In the genomic region with DNA sequence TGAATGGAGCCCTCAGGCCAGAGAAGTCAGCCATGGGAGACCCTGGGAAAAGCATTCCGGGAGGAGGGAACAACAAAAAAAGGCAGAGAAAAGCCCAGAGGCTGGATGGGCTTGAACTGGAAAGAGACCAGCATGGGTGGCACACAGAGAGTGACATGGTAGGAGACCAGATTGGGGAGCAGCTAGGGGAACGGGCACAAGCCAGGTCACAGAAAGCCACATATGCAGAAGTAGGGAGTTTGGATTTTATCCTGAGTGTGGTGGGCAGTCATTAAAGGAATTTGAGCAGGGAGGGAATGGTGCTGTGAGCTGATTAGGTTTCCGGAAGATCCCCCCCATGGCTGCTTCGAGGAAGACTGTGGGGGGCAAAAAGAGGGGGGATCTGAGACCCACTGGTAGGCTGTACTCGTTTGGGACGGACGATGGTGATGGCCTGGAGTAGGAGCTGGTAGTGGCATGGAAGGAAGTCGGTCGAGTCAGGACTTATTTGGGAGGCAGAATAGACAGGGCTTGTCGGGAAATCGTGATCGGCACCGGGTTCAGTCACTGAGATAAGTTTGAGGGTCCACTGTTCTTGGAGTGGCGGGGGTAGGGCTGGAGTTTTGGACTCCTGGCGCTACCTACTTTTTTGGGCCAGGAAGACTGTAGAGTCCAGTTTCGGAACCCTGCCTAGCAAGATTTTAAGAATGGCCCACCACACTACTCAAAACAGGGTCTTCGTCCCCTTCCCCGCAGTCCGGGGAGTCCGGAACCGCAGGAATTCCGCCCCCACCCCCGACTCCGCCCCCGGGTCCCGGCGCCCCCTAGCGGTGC, we compare ENCODE assay signal across 1 cellular context.
TF ChIP-seq lines count a peak whose summit lies in the region.

No MANE protein-coding gene starts in this region.

TF ChIP-seq in HepG2, 621 proteins besides CTCF, POLR2A, EP300 and RAD21 (continues in another document):
- TF ChIP-seq FOXO4 (CRISPR knock-in tag; conservative IDR thresholded peaks at IDR 0.05) (no peak), ZNF24 (IDR thresholded peaks at IDR 0.05) (no peak), ZNF407 (CRISPR knock-in tag; IDR thresholded peaks at IDR 0.05; ENCODE audit: not compliant biosample characterization) (peak; percentile 4), TCF7 (IDR thresholded peaks at IDR 0.05; ENCODE audit: low read depth) (no peak), AGO1 (IDR thresholded peaks at IDR 0.05; ENCODE audit: low read depth, low read length, poor library complexity, severe bottlenecking) (no peak), JUNB (CRISPR knock-in tag; IDR thresholded peaks at IDR 0.05; ENCODE audit: borderline replicate concordance) (no peak), REPIN1 (CRISPR knock-in tag; IDR thresholded peaks at IDR 0.05; ENCODE audit: borderline replicate concordance, low read depth) (no peak), SPEN (CRISPR knock-in tag; IDR thresholded peaks at IDR 0.05; ENCODE audit: low read depth) (no peak), DMAP1 (CRISPR knock-in tag; IDR thresholded peaks at IDR 0.05) (0 out of 2 replicates have a peak, but pooled peaks have one; percentile 10), YY1 (IDR thresholded peaks at IDR 0.05; ENCODE audit: insufficient read depth, insufficient replicate concordance, low read depth, low read length) (no peak), ZNF343 (CRISPR knock-in tag; IDR thresholded peaks at IDR 0.05) (no peak), ZNF274 (CRISPR knock-in tag; IDR thresholded peaks at IDR 0.05) (no peak), ATF1 (CRISPR knock-in tag; IDR thresholded peaks at IDR 0.05) (no peak), ZNF761 (CRISPR knock-in tag; conservative IDR thresholded peaks at IDR 0.05) (no peak), NR2F6 (IDR thresholded peaks at IDR 0.05) (no peak), NR2F6 (CRISPR knock-in tag; IDR thresholded peaks at IDR 0.05) (no peak), KAT7 (CRISPR knock-in tag; IDR thresholded peaks at IDR 0.05; ENCODE audit: borderline replicate concordance) (peak; percentile 23; the same call in 1 of the 2 replicates), AGO2 (optimal IDR thresholded peaks at IDR 0.05; ENCODE audit: low read depth, low read length) (no peak), NFE2 (CRISPR knock-in tag; IDR thresholded peaks at IDR 0.05) (no peak), BRD4 (CRISPR knock-in tag; IDR thresholded peaks at IDR 0.05) (no peak), ZNF556 (CRISPR knock-in tag; IDR thresholded peaks at IDR 0.05; ENCODE audit: borderline replicate concordance) (no peak), ZNF615 (CRISPR knock-in tag; IDR thresholded peaks at IDR 0.05; ENCODE audit: borderline replicate concordance) (no peak), ZNF746 (CRISPR knock-in tag; IDR thresholded peaks at IDR 0.05) (no peak), ZNF33A (CRISPR knock-in tag; IDR thresholded peaks at IDR 0.05; ENCODE audit: borderline replicate concordance) (no peak), SMARCC2 (IDR thresholded peaks at IDR 0.05) (no peak), LCORL (IDR thresholded peaks at IDR 0.05) (no peak), LCORL (CRISPR knock-in tag; IDR thresholded peaks at IDR 0.05) (0 out of 2 replicates have a peak, but pooled peaks have one; percentile 8), PRDM10 (CRISPR knock-in tag; IDR thresholded peaks at IDR 0.05; ENCODE audit: low read depth) (no peak), HNRNPLL (IDR thresholded peaks at IDR 0.05; ENCODE audit: low read depth, low read length, poor library complexity, severe bottlenecking) (no peak)
- TF ChIP-seq, protein P1, sequence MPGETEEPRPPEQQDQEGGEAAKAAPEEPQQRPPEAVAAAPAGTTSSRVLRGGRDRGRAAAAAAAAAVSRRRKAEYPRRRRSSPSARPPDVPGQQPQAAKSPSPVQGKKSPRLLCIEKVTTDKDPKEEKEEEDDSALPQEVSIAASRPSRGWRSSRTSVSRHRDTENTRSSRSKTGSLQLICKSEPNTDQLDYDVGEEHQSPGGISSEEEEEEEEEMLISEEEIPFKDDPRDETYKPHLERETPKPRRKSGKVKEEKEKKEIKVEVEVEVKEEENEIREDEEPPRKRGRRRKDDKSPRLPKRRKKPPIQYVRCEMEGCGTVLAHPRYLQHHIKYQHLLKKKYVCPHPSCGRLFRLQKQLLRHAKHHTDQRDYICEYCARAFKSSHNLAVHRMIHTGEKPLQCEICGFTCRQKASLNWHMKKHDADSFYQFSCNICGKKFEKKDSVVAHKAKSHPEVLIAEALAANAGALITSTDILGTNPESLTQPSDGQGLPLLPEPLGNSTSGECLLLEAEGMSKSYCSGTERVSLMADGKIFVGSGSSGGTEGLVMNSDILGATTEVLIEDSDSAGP (CRISPR knock-in tag; IDR thresholded peaks at IDR 0.05; ENCODE audit: borderline replicate concordance) = no peak
- TF ChIP-seq, protein P2, sequence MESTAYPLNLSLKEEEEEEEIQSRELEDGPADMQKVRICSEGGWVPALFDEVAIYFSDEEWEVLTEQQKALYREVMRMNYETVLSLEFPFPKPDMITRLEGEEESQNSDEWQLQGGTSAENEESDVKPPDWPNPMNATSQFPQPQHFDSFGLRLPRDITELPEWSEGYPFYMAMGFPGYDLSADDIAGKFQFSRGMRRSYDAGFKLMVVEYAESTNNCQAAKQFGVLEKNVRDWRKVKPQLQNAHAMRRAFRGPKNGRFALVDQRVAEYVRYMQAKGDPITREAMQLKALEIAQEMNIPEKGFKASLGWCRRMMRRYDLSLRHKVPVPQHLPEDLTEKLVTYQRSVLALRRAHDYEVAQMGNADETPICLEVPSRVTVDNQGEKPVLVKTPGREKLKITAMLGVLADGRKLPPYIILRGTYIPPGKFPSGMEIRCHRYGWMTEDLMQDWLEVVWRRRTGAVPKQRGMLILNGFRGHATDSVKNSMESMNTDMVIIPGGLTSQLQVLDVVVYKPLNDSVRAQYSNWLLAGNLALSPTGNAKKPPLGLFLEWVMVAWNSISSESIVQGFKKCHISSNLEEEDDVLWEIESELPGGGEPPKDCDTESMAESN (CRISPR knock-in tag; conservative IDR thresholded peaks at IDR 0.05) = no peak
- TF ChIP-seq, protein P3, sequence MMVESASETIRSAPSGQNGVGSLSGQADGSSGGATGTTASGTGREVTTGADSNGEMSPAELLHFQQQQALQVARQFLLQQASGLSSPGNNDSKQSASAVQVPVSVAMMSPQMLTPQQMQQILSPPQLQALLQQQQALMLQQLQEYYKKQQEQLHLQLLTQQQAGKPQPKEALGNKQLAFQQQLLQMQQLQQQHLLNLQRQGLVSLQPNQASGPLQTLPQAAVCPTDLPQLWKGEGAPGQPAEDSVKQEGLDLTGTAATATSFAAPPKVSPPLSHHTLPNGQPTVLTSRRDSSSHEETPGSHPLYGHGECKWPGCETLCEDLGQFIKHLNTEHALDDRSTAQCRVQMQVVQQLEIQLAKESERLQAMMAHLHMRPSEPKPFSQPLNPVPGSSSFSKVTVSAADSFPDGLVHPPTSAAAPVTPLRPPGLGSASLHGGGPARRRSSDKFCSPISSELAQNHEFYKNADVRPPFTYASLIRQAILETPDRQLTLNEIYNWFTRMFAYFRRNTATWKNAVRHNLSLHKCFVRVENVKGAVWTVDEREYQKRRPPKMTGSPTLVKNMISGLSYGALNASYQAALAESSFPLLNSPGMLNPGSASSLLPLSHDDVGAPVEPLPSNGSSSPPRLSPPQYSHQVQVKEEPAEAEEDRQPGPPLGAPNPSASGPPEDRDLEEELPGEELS (CRISPR knock-in tag; IDR thresholded peaks at IDR 0.05) = no peak
- TF ChIP-seq, protein P4, sequence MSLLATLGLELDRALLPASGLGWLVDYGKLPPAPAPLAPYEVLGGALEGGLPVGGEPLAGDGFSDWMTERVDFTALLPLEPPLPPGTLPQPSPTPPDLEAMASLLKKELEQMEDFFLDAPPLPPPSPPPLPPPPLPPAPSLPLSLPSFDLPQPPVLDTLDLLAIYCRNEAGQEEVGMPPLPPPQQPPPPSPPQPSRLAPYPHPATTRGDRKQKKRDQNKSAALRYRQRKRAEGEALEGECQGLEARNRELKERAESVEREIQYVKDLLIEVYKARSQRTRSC (CRISPR knock-in tag; IDR thresholded peaks at IDR 0.05; ENCODE audit: low read depth) = no peak
- TF ChIP-seq, protein P5, sequence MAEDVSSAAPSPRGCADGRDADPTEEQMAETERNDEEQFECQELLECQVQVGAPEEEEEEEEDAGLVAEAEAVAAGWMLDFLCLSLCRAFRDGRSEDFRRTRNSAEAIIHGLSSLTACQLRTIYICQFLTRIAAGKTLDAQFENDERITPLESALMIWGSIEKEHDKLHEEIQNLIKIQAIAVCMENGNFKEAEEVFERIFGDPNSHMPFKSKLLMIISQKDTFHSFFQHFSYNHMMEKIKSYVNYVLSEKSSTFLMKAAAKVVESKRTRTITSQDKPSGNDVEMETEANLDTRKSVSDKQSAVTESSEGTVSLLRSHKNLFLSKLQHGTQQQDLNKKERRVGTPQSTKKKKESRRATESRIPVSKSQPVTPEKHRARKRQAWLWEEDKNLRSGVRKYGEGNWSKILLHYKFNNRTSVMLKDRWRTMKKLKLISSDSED (CRISPR knock-in tag; IDR thresholded peaks at IDR 0.05) = no peak
